ENCODE assay signal across 19 cellular contexts in the genomic region with DNA sequence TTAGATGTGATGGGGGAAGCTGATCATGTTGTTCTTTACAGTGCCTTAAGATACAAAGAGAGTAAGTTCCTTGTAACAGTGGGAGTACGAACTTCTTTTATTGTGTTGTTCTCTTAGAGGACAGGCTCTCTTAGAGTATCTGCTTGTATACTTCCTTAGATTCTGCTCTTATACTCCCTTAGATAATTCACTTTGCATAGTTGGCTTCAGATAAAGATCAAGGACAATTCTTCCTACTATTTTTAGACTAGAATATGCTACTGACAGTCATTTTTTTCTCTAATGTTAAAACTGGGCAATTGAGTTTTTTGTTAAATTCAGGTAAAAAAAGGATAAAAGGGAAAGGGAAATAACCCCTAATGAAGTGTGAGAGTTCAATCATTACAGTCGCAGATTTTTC.
"Had no signal": no experiment of that assay in that cellular context is flagged by ENCODE, and none has a peak within 500 bp of the region (broad histone marks: within the 10 kb centered on the region; RNA-seq: fewer than 3 reads in every experiment).

No MANE protein-coding gene starts in this region.

- H3K27me3 ChIP-seq: esophagus muscularis mucosa, gastrocnemius medialis, heart right ventricle, suprapubic skin, thyroid gland had no signal

- H3K4me1 ChIP-seq: esophagus muscularis mucosa, suprapubic skin had no signal

- H3K27ac ChIP-seq: epithelial cell of prostate, esophagus muscularis mucosa, gastrocnemius medialis, heart right ventricle, suprapubic skin, thyroid gland had no signal

- H3K27me3 Mint-ChIP-seq: naive thymus-derived CD4-positive, alpha-beta T cell; type B pancreatic cell had no signal

- DNase-seq: effector memory CD4-positive, alpha-beta T cell; gastrocnemius medialis; heart right ventricle; hypothalamus; mammary epithelial cell; naive thymus-derived CD4-positive, alpha-beta T cell; nephron progenitor cell; posterior cingulate gyrus; small intestine; stimulated activated CD4-positive, alpha-beta T cell treated with anti-CD3 and anti-CD28 coated beads, Interleukin-2, amount 100 ng/mL, for 48 hours; stimulated activated naive CD4-positive, alpha-beta T cell treated with Interleukin-2 at 50 U/mL for 16 hours; thyroid gland had no signal

- H3K36me3 ChIP-seq: gastrocnemius medialis, thyroid gland had no signal

- H3K9me3 Mint-ChIP-seq: nephron progenitor cell, type B pancreatic cell had no signal

- H3K4me3 ChIP-seq: esophagus muscularis mucosa, gastrocnemius medialis, heart right ventricle, suprapubic skin, thyroid gland had no signal

- FAIRE-seq: islet of Langerhans, small intestine, urothelium cell line had no signal

- H3K4me1 Mint-ChIP-seq: nephron progenitor cell had no signal

- H3K9me3 ChIP-seq: esophagus muscularis mucosa, gastrocnemius medialis, heart right ventricle, suprapubic skin, thyroid gland had no signal

- H3K4me3 Mint-ChIP-seq: naive thymus-derived CD4-positive, alpha-beta T cell; nephron progenitor cell; type B pancreatic cell had no signal

- H3K27ac Mint-ChIP-seq: naive thymus-derived CD4-positive, alpha-beta T cell; nephron progenitor cell; type B pancreatic cell had no signal

- ATAC-seq: gastrocnemius medialis; heart right ventricle; left lobe of liver; naive thymus-derived CD4-positive, alpha-beta T cell had no signal
